24 cellular contexts compared by ENCODE assay signal in the genomic region with DNA sequence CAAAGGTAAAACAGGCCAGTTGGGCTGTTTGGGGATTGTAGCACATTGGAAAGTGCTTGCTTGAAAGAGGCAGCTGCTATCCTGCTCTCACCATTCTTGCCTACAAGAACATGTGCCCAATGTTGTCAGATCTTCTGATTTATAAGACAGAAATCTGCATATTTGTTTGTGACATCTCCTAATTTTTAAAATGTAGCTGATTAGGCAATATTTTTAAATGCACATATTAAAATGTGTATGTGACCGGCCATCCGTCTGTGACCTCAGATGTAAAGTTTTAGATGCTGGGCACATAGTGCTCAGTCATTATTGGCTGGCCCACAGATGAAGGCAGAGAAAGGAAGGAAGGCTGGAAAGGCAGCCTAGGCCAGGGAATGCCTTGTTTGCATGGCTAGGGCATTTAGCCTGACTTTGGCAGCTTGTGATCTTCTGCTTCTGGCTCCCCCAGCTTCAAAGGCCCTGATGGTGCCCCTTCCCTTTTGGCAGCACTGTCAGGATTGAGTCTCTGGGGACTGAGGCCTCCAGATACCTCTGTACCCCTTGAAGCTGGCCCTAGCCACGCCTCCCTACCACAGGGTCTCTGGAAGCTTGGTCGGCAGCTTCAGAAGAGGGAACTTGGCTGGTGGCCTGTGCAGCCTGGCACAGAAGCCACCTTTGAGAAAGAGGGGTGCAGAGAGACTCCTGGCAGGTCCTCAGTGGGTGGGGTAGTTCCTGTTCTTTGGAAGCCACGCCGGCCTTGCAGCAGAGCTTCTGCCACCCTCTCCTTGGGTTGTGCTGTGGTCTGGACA. TPM values are rescaled to one million over a fixed set of nuclear protein-coding genes. Genes with fewer than 3 reads are reported as not detected.
A peak's percentile ranks its signal among the peaks of the same experiment; 100 is the strongest.
DNase-seq lines count a peak whose midpoint lies in the region; ATAC-seq and TF ChIP-seq lines count a peak whose summit lies in the region.
"Had no signal": no experiment of that assay in that cellular context is flagged by ENCODE, and none has a peak within 500 bp of the region (broad histone marks: within the 10 kb centered on the region; RNA-seq: fewer than 3 reads in every experiment).

No MANE protein-coding gene starts in this region.

- H3K4me1 Mint-ChIP-seq in activated CD8-positive, alpha-beta T cell treated with anti-CD3 and anti-CD28 coated beads, Interleukin-2, amount 10 ng/mL, durations not matched to agents 7 days and 5 days (ENCODE audit: low read depth): peaks cover 7% of the 10 kb centered on the region
- H3K4me1 Mint-ChIP-seq in activated CD8-positive, alpha-beta T cell treated with anti-CD3 and anti-CD28 coated beads for 36 hours (ENCODE audit: low read depth): peaks cover 33% of the 10 kb centered on the region

- intact Hi-C loops in activated CD8-positive, alpha-beta T cell treated with anti-CD3 and anti-CD28 coated beads for 36 hours (cut with micrococcal nuclease): no loop called here

- no peak for ATAC-seq in activated CD8-positive, alpha-beta T cell treated with anti-CD3 and anti-CD28 coated beads, Interleukin-2, amount 10 ng/mL, durations not matched to agents 7 days and 5 days
- ATAC-seq in activated CD8-positive, alpha-beta T cell treated with anti-CD3 and anti-CD28 coated beads for 36 hours: no peak
- ATAC-seq: GM12878, HCT116, left colon, natural killer cell had no signal

- no peak overlapping the region for H3K4me3 Mint-ChIP-seq in activated CD8-positive, alpha-beta T cell treated with anti-CD3 and anti-CD28 coated beads, Interleukin-2, amount 10 ng/mL, durations not matched to agents 7 days and 5 days
- H3K4me3 Mint-ChIP-seq in activated CD8-positive, alpha-beta T cell treated with anti-CD3 and anti-CD28 coated beads for 36 hours: no peak overlapping the region
- H3K4me3 Mint-ChIP-seq: activated naive CD8-positive, alpha-beta T cell treated with anti-CD3 and anti-CD28 coated beads, Interleukin-2, amount 10 ng/mL, durations not matched to agents 7 days and 5 days; natural killer cell had no signal

- POLR2A ChIA-PET in activated CD8-positive, alpha-beta T cell treated with anti-CD3 and anti-CD28 coated beads, Interleukin-2, amount 10 ng/mL, durations not matched to agents 7 days and 5 days (lab: Charles Lee): no interaction called here
- POLR2A ChIA-PET in activated CD8-positive, alpha-beta T cell treated with anti-CD3 and anti-CD28 coated beads for 36 hours (lab: Charles Lee): interaction anchor here (1.4 to 1.6 kb wide), 2 partner anchors 14 to 85 kb away, joined by 3 to 7 read pairs; no protein-coding TSS in a partner anchor

- TF ChIP-seq CTCF in activated CD8-positive, alpha-beta T cell treated with anti-CD3 and anti-CD28 coated beads for 36 hours (IDR thresholded peaks at IDR 0.05): no peak

- no peaks in the 10 kb centered on the region for H3K27me3 Mint-ChIP-seq in activated CD8-positive, alpha-beta T cell treated with anti-CD3 and anti-CD28 coated beads, Interleukin-2, amount 10 ng/mL, durations not matched to agents 7 days and 5 days (ENCODE audit: low read depth)
- no peaks in the 10 kb centered on the region for H3K27me3 Mint-ChIP-seq in activated CD8-positive, alpha-beta T cell treated with anti-CD3 and anti-CD28 coated beads for 36 hours
- H3K27me3 Mint-ChIP-seq: activated naive CD8-positive, alpha-beta T cell treated with anti-CD3 and anti-CD28 coated beads, Interleukin-2, amount 10 ng/mL, durations not matched to agents 7 days and 5 days had no signal

- CTCF ChIA-PET in activated CD8-positive, alpha-beta T cell treated with anti-CD3 and anti-CD28 coated beads, Interleukin-2, amount 10 ng/mL, durations not matched to agents 7 days and 5 days (lab: Charles Lee): interaction anchor here (0.6 to 1.7 kb wide), 5 partner anchors 9 to 504 kb away, joined by 3 to 4 read pairs (median 4); no protein-coding TSS in a partner anchor
- CTCF ChIA-PET in activated CD8-positive, alpha-beta T cell treated with anti-CD3 and anti-CD28 coated beads for 36 hours (lab: Charles Lee): interaction anchor here (1.0 to 1.8 kb wide), 2 partner anchors 9 to 45 kb away, joined by 3 to 4 read pairs; no protein-coding TSS in a partner anchor

- no peaks in the 10 kb centered on the region for H3K9me3 Mint-ChIP-seq in activated CD8-positive, alpha-beta T cell treated with anti-CD3 and anti-CD28 coated beads, Interleukin-2, amount 10 ng/mL, durations not matched to agents 7 days and 5 days (ENCODE audit: insufficient read depth)
- H3K9me3 Mint-ChIP-seq in activated CD8-positive, alpha-beta T cell treated with anti-CD3 and anti-CD28 coated beads for 36 hours: no peaks in the 10 kb centered on the region
- H3K9me3 Mint-ChIP-seq: activated naive CD8-positive, alpha-beta T cell treated with anti-CD3 and anti-CD28 coated beads, Interleukin-2, amount 10 ng/mL, durations not matched to agents 7 days and 5 days; activated T-helper 2 cell treated with anti-CD3 and anti-CD28 coated beads, Interferon-gamma antibody, Interleukin-2, Interleukin-4, amounts not matched to agents 10 μg/mL and 5 μg/mL and 100 μg/mL, durations not matched to agents 14 hours and 24 hours and 36 hours; natural killer cell had no signal

- peak; percentile 16 for DNase-seq in activated CD8-positive, alpha-beta T cell treated with anti-CD3 and anti-CD28 coated beads, Interleukin-2, amount 10 ng/mL, durations not matched to agents 7 days and 5 days
- no peak for DNase-seq in activated CD8-positive, alpha-beta T cell treated with anti-CD3 and anti-CD28 coated beads for 36 hours
- DNase-seq in NCI-H446 treated with DMSO at 0.1 percent for 48 hours (lab: John Stamatoyannopoulos, UW) (peak; percentile 8), iPS-NIHi7 (ENCODE audit: extremely low spot score) (peak; percentile 3), putamen (ENCODE audit: low spot score) (peak; percentile 47), NCI-H1436 treated with DMSO at 0.1 percent for 48 hours (lab: John Stamatoyannopoulos, UW) (no peak), NCI-H226 (no peak), NCI-H187 (lab: John Stamatoyannopoulos, UW) (no peak)
- DNase-seq: 8988T; activated CD4-positive, alpha-beta T cell treated with anti-CD3 and anti-CD28 coated beads for 48 hours; activated naive CD8-positive, alpha-beta T cell treated with anti-CD3 and anti-CD28 coated beads, Interleukin-2, amount 10 ng/mL, durations not matched to agents 7 days and 5 days; cerebellar nuclear complex; left colon; mesendoderm; natural killer cell; NCI-H1930; NCI-H2227 treated with DMSO at 0.1 percent for 48 hours; NCI-H748 treated with DMSO at 0.1 percent for 48 hours; SK-N-SH; stimulated activated CD8-positive, alpha-beta memory T cell treated with anti-CD3 and anti-CD28 coated beads, Interleukin-4, amount 100 ng/mL, for 48 hours had no signal

- H3K27ac Mint-ChIP-seq in activated CD8-positive, alpha-beta T cell treated with anti-CD3 and anti-CD28 coated beads, Interleukin-2, amount 10 ng/mL, durations not matched to agents 7 days and 5 days: no peak overlapping the region
- no peak overlapping the region for H3K27ac Mint-ChIP-seq in activated CD8-positive, alpha-beta T cell treated with anti-CD3 and anti-CD28 coated beads for 36 hours
- H3K27ac Mint-ChIP-seq: activated naive CD8-positive, alpha-beta T cell treated with anti-CD3 and anti-CD28 coated beads, Interleukin-2, amount 10 ng/mL, durations not matched to agents 7 days and 5 days; activated T-helper 2 cell treated with anti-CD3 and anti-CD28 coated beads, Interferon-gamma antibody, Interleukin-2, Interleukin-4, amounts not matched to agents 10 μg/mL and 5 μg/mL and 100 μg/mL, durations not matched to agents 14 hours and 24 hours and 36 hours; natural killer cell had no signal

- H3K36me3 Mint-ChIP-seq in activated CD8-positive, alpha-beta T cell treated with anti-CD3 and anti-CD28 coated beads, Interleukin-2, amount 10 ng/mL, durations not matched to agents 7 days and 5 days (ENCODE audit: low read depth): peaks cover 2% of the 10 kb centered on the region
- no peaks in the 10 kb centered on the region for H3K36me3 Mint-ChIP-seq in activated CD8-positive, alpha-beta T cell treated with anti-CD3 and anti-CD28 coated beads for 36 hours (ENCODE audit: low read depth)
- H3K36me3 Mint-ChIP-seq: natural killer cell had no signal

RNA-seq across cellular contexts. Expression of a gene that starts 6.5 kb away (rescaled TPM):
- total RNA-seq in activated CD8-positive, alpha-beta T cell treated with anti-CD3 and anti-CD28 coated beads, Interleukin-2, amount 10 ng/mL, durations not matched to agents 7 days and 5 days: 1 to 10 TPM; 6.5 to 7.6 TPM
- 1 to 10 TPM; 3.7 to 4.1 TPM for total RNA-seq in activated CD8-positive, alpha-beta T cell treated with anti-CD3 and anti-CD28 coated beads for 36 hours

RNA-seq across cellular contexts. Expression of a gene that starts 46.7 kb away (rescaled TPM):
- total RNA-seq in activated CD8-positive, alpha-beta T cell treated with anti-CD3 and anti-CD28 coated beads, Interleukin-2, amount 10 ng/mL, durations not matched to agents 7 days and 5 days: under 1 TPM in 1 of 2 experiments, not detected in 1; 0.18 TPM
- under 1 TPM; 0.18 to 0.25 TPM for total RNA-seq in activated CD8-positive, alpha-beta T cell treated with anti-CD3 and anti-CD28 coated beads for 36 hours
- total RNA-seq: activated T-helper 2 cell treated with anti-CD3 and anti-CD28 coated beads, Interferon-gamma antibody, Interleukin-2, Interleukin-4, amounts not matched to agents 10 μg/mL and 5 μg/mL and 100 μg/mL, durations not matched to agents 14 hours and 24 hours and 36 hours; GM12878; left colon; natural killer cell; ureter had no signal

RNA-seq across cellular contexts. Expression of a gene that starts 56.4 kb away (rescaled TPM):
- 1 to 10 TPM; 1.9 to 2.0 TPM for total RNA-seq in activated CD8-positive, alpha-beta T cell treated with anti-CD3 and anti-CD28 coated beads, Interleukin-2, amount 10 ng/mL, durations not matched to agents 7 days and 5 days
- total RNA-seq in activated CD8-positive, alpha-beta T cell treated with anti-CD3 and anti-CD28 coated beads for 36 hours: 1 to 10 TPM; 3.0 to 3.7 TPM

Comparison
In these comparisons a context has a peak if more than half of its experiments do, and no peak if none do; other contexts are left out.
1. DNase-seq: peak in activated CD8-positive, alpha-beta T cell treated with anti-CD3 and anti-CD28 coated beads, Interleukin-2, amount 10 ng/mL, durations not matched to agents 7 days and 5 days (single experiment), NCI-H446 treated with DMSO at 0.1 percent for 48 hours (single experiment), iPS-NIHi7 (single experiment) and putamen (single experiment); none in activated CD8-positive, alpha-beta T cell treated with anti-CD3 and anti-CD28 coated beads for 36 hours (single experiment), NCI-H1436 treated with DMSO at 0.1 percent for 48 hours (single experiment), NCI-H226 (single experiment) and NCI-H187 (0 of 2).